16 cellular contexts compared by ENCODE assay signal in genomic region chr20:1491891-1492642, GRCh38. TPM values are rescaled to one million over a fixed set of nuclear protein-coding genes. Genes with fewer than 3 reads are reported as not detected.
DNase-seq lines count a peak whose midpoint lies in the region; ATAC-seq, FAIRE-seq and TF ChIP-seq lines count a peak whose summit lies in the region.
"Had no signal": no experiment of that assay in that cellular context is flagged by ENCODE, and none has a peak within 500 bp of the region (broad histone marks: within the 10 kb centered on the region; RNA-seq: fewer than 3 reads in every experiment).

No MANE protein-coding gene starts in this region.

- no TSS peak for BruUV-seq in GM12878 (replicated peaks; lab: Mats Ljungman, UMichigan)

- H3K27ac Mint-ChIP-seq in stimulated activated memory B cell treated with anti-CD40 and anti-IgM and Interleukin-4, amounts not matched to agents 10 μg/mL and 1 μg/mL and 100 μg/mL, for 72 hours = no peak overlapping the region
- H3K27ac Mint-ChIP-seq in activated CD4-positive, alpha-beta memory T cell treated with anti-CD3 and anti-CD28 coated beads, Interleukin-2, amount 10 ng/mL, durations not matched to agents 7 days and 5 days = no peak overlapping the region
- H3K27ac Mint-ChIP-seq: activated naive CD8-positive, alpha-beta T cell treated with anti-CD3 and anti-CD28 coated beads, Interleukin-2, amount 10 ng/mL, durations not matched to agents 7 days and 5 days; stimulated activated effector memory CD8-positive, alpha-beta T cell treated with anti-CD3 and anti-CD28 coated beads, Interleukin-12 subunit alpha, Interleukin-12 subunit beta, amount 100 ng/mL, for 72 hours had no signal

- no peak for FAIRE-seq in GM12878 (lab: Jason Lieb, UNC)
- FAIRE-seq: H54 had no signal

- H3K36me3 Mint-ChIP-seq in stimulated activated memory B cell treated with anti-CD40 and anti-IgM and Interleukin-4, amounts not matched to agents 10 μg/mL and 1 μg/mL and 100 μg/mL, for 72 hours = no peaks in the 10 kb centered on the region
- H3K36me3 Mint-ChIP-seq in activated CD4-positive, alpha-beta memory T cell treated with anti-CD3 and anti-CD28 coated beads, Interleukin-2, amount 10 ng/mL, durations not matched to agents 7 days and 5 days (ENCODE audit: low read depth) = no peaks in the 10 kb centered on the region
- H3K36me3 Mint-ChIP-seq: activated naive CD8-positive, alpha-beta T cell treated with anti-CD3 and anti-CD28 coated beads, Interleukin-2, amount 10 ng/mL, durations not matched to agents 7 days and 5 days; stimulated activated effector memory CD8-positive, alpha-beta T cell treated with anti-CD3 and anti-CD28 coated beads, Interleukin-12 subunit alpha, Interleukin-12 subunit beta, amount 100 ng/mL, for 72 hours had no signal

- peaks cover 28% of the 10 kb centered on the region for H3K27me3 Mint-ChIP-seq in stimulated activated memory B cell treated with anti-CD40 and anti-IgM and Interleukin-4, amounts not matched to agents 10 μg/mL and 1 μg/mL and 100 μg/mL, for 72 hours
- peaks cover 58% of the 10 kb centered on the region for H3K27me3 Mint-ChIP-seq in activated CD4-positive, alpha-beta memory T cell treated with anti-CD3 and anti-CD28 coated beads, Interleukin-2, amount 10 ng/mL, durations not matched to agents 7 days and 5 days

- TF ChIP-seq CTCF in Loucy (conservative IDR thresholded peaks at IDR 0.05; ENCODE audit: low read length) (no peak), GM12878 (IDR thresholded peaks at IDR 0.05 in 2 of 3, conservative IDR thresholded peaks at IDR 0.05 in 1 of 3; ENCODE audit: control insufficient read depth in 2 of 3, extremely low read depth in 1 of 3, insufficient read depth in 1 of 3, low read depth in 3 of 3, low read length in 3 of 3) (no peak), left ventricle myocardium inferior (IDR thresholded peaks at IDR 0.05; ENCODE audit: borderline replicate concordance) (no peak)

- CTCF ChIA-PET in GM12878 (lab: Yijun Ruan, JAX) = interaction anchor here (1.0 to 4.2 kb wide), 3 partner anchors 12 to 24 kb away, joined by 3 to 28 read pairs (median 4); no protein-coding TSS in a partner anchor
- CTCF ChIA-PET in activated CD4-positive, alpha-beta memory T cell treated with anti-CD3 and anti-CD28 coated beads, Interleukin-2, amount 10 ng/mL, durations not matched to agents 7 days and 5 days (lab: Charles Lee) = interaction anchor here (1.5 kb wide), 1 partner anchor 12 kb away, joined by 6 read pairs; no protein-coding TSS in a partner anchor

- RAD21 ChIA-PET in GM12878 (lab: Charles Lee; ENCODE audit: unreplicated experiment) = interaction anchor here (1.5 kb wide), 1 partner anchor 25 kb away, joined by 4 read pairs; no protein-coding TSS in a partner anchor

- no peaks in the 10 kb centered on the region for H3F3A ChIP-seq in Loucy (ENCODE audit: low read depth)

- H3K9ac ChIP-seq in Loucy (ENCODE audit: low read depth, low read length, poor library complexity, severe bottlenecking) (no peak overlapping the region), GM12878 (ENCODE audit: control insufficient read depth, insufficient read depth, low read length) (no peak overlapping the region)

- no peaks in the 10 kb centered on the region for H3K9me3 ChIP-seq in Loucy (ENCODE audit: insufficient read depth, low read depth, low read length)
- H3K9me3 ChIP-seq in GM12878 (replicated peaks; ENCODE audit: control insufficient read depth, insufficient read depth, low read length) = no peaks in the 10 kb centered on the region; the same call in 2 of the 3 replicates
- no peaks in the 10 kb centered on the region for H3K9me3 ChIP-seq in left ventricle myocardium inferior (replicated peaks)
- H3K9me3 ChIP-seq: SJCRH30 had no signal

- H3K4me3 ChIP-seq in Loucy (ENCODE audit: low read length, poor library complexity, severe bottlenecking) = no peak overlapping the region
- H3K4me3 ChIP-seq in GM12878 = no peak overlapping the region
- peak overlapping the region; percentile 41 for H3K4me3 ChIP-seq in left ventricle myocardium inferior
- H3K4me3 ChIP-seq: SJCRH30 had no signal

- H3K9me2 ChIP-seq in Loucy (replicated peaks; ENCODE audit: low read depth, low read length) = no peaks in the 10 kb centered on the region

- no peaks in the 10 kb centered on the region for H3K79me2 ChIP-seq in Loucy (ENCODE audit: insufficient read depth, low read length)
- H3K79me2 ChIP-seq in GM12878 (ENCODE audit: control insufficient read depth, insufficient read depth, low read length) = no peaks in the 10 kb centered on the region

- no peak for DNase-seq in GM12878 (ENCODE audit: low read depth, low spot score)
- DNase-seq in left ventricle myocardium inferior = no peak
- no peak for DNase-seq in activated CD4-positive, alpha-beta memory T cell treated with anti-CD3 and anti-CD28 coated beads, Interleukin-2, amount 10 ng/mL, durations not matched to agents 7 days and 5 days
- no peak for DNase-seq in ACHN
- DNase-seq in DMS53 treated with DMSO at 0.1 percent for 48 hours (lab: John Stamatoyannopoulos, UW; ENCODE audit: unreplicated experiment) = no peak
- DNase-seq in T-helper 1 cell = no peak
- DNase-seq: activated naive CD8-positive, alpha-beta T cell treated with anti-CD3 and anti-CD28 coated beads, Interleukin-2, amount 10 ng/mL, durations not matched to agents 7 days and 5 days; NCI-H748 treated with DMSO at 0.1 percent for 48 hours; SJCRH30; stimulated activated CD4-positive, alpha-beta T cell treated with anti-CD3 and anti-CD28 coated beads, Interleukin-4, amount 100 ng/mL, for 1 hour had no signal

- H3K27ac ChIP-seq in GM12878 (ENCODE audit: control insufficient read depth, insufficient read depth) = no peak overlapping the region
- H3K27ac ChIP-seq in left ventricle myocardium inferior (replicated peaks) = peak overlapping the region; percentile 69
- H3K27ac ChIP-seq: SJCRH30, VCaP had no signal

- WGBS in GM12878 (ENCODE audit: insufficient coverage, insufficient replicate concordance, low lambda C conversion rate, missing lambda C conversion rate) = 0% methylated on average over 2 of the region's 2 CpGs

- H2AFZ ChIP-seq in Loucy (ENCODE audit: low read length) (no peak overlapping the region), GM12878 (ENCODE audit: control insufficient read depth, low read depth, low read length) (no peak overlapping the region)

- no peak overlapping the region for H3K4me3 Mint-ChIP-seq in stimulated activated memory B cell treated with anti-CD40 and anti-IgM and Interleukin-4, amounts not matched to agents 10 μg/mL and 1 μg/mL and 100 μg/mL, for 72 hours
- H3K4me3 Mint-ChIP-seq in activated CD4-positive, alpha-beta memory T cell treated with anti-CD3 and anti-CD28 coated beads, Interleukin-2, amount 10 ng/mL, durations not matched to agents 7 days and 5 days = no peak overlapping the region
- H3K4me3 Mint-ChIP-seq: activated naive CD8-positive, alpha-beta T cell treated with anti-CD3 and anti-CD28 coated beads, Interleukin-2, amount 10 ng/mL, durations not matched to agents 7 days and 5 days; stimulated activated effector memory CD8-positive, alpha-beta T cell treated with anti-CD3 and anti-CD28 coated beads, Interleukin-12 subunit alpha, Interleukin-12 subunit beta, amount 100 ng/mL, for 72 hours had no signal

- SMC1A ChIA-PET in GM12878 (lab: Charles Lee; ENCODE audit: uncharacterized antibody, unreplicated experiment) = interaction anchor here (1.3 kb wide), 1 partner anchor 10 kb away, joined by 8 read pairs; no protein-coding TSS in a partner anchor

- H3K4me2 ChIP-seq in Loucy (ENCODE audit: low read depth, low read length, poor library complexity, severe bottlenecking) = peak overlapping the region; percentile 13
- H3K4me2 ChIP-seq in GM12878 (ENCODE audit: control insufficient read depth, insufficient read depth) = no peak overlapping the region

- TF ChIP-seq RAD21 in GM12878 (IDR thresholded peaks at IDR 0.05; ENCODE audit: insufficient read depth, low read depth, low read length) = no peak

- H3K36me3 ChIP-seq in Loucy (ENCODE audit: insufficient read depth, low read length) (no peaks in the 10 kb centered on the region), GM12878 (ENCODE audit: control insufficient read depth in 2 of 2, insufficient read depth in 2 of 2, low read length in 1 of 2) (no peaks in the 10 kb centered on the region), left ventricle myocardium inferior (no peaks in the 10 kb centered on the region)
- H3K36me3 ChIP-seq: SJCRH30 had no signal

- in situ Hi-C loops in GM12878 (cut with MboI) = no loop called here
- in situ Hi-C loops in ACHN (cut with HindIII; ENCODE audit: low pct_ligation_motif_present, low pct_unique_long_range_greater_than_20kb, low sequenced_read_pairs) = no loop called here

- TF ChIP-seq EP300 in GM12878 (IDR thresholded peaks at IDR 0.05; ENCODE audit: borderline replicate concordance in 1 of 2, control insufficient read depth in 1 of 2, low read depth in 2 of 2, low read length in 2 of 2) = no peak

- H4K20me1 ChIP-seq in Loucy (ENCODE audit: insufficient read depth, low read length, poor library complexity, severe bottlenecking) (no peaks in the 10 kb centered on the region), GM12878 (ENCODE audit: control insufficient read depth, insufficient read depth) (no peaks in the 10 kb centered on the region)

- H3K4me1 ChIP-seq in Loucy (ENCODE audit: insufficient read depth, low read length, poor library complexity, severe bottlenecking) = peaks cover 37% of the 10 kb centered on the region
- no peaks in the 10 kb centered on the region; the same call in 1 of the 2 replicates for H3K4me1 ChIP-seq in GM12878 (ENCODE audit: control insufficient read depth, insufficient read depth, low read length)
- H3K4me1 ChIP-seq in left ventricle myocardium inferior = peaks cover 6% of the 10 kb centered on the region
- H3K4me1 ChIP-seq: SJCRH30 had no signal

- peaks cover 5% of the 10 kb centered on the region for H3K27me3 ChIP-seq in Loucy (ENCODE audit: insufficient read depth, low read length, poor library complexity, severe bottlenecking)
- H3K27me3 ChIP-seq in GM12878 (replicated peaks in 1 of 2; ENCODE audit: control insufficient read depth in 2 of 2, insufficient read depth in 2 of 2, low read length in 1 of 2) = peaks cover 0 to 2% of the 10 kb centered on the region in 2 experiments; a peak in 1 of 4 replicates
- peaks cover 21% of the 10 kb centered on the region for H3K27me3 ChIP-seq in left ventricle myocardium inferior (ENCODE audit: low read depth)

- intact Hi-C loops in GM12878 (cut with micrococcal nuclease; ENCODE audit: unreplicated experiment) (no loop called here), left ventricle myocardium inferior (cut with micrococcal nuclease) (no loop called here)

- POLR2A ChIA-PET in GM12878 (lab: Charles Lee) = no interaction called here
- POLR2A ChIA-PET in activated CD4-positive, alpha-beta memory T cell treated with anti-CD3 and anti-CD28 coated beads, Interleukin-2, amount 10 ng/mL, durations not matched to agents 7 days and 5 days (lab: Charles Lee) = no interaction called here

- no peaks in the 10 kb centered on the region for H3K9me3 Mint-ChIP-seq in stimulated activated memory B cell treated with anti-CD40 and anti-IgM and Interleukin-4, amounts not matched to agents 10 μg/mL and 1 μg/mL and 100 μg/mL, for 72 hours
- H3K9me3 Mint-ChIP-seq in activated CD4-positive, alpha-beta memory T cell treated with anti-CD3 and anti-CD28 coated beads, Interleukin-2, amount 10 ng/mL, durations not matched to agents 7 days and 5 days = no peaks in the 10 kb centered on the region
- H3K9me3 Mint-ChIP-seq: activated naive CD8-positive, alpha-beta T cell treated with anti-CD3 and anti-CD28 coated beads, Interleukin-2, amount 10 ng/mL, durations not matched to agents 7 days and 5 days; stimulated activated effector memory CD8-positive, alpha-beta T cell treated with anti-CD3 and anti-CD28 coated beads, Interleukin-12 subunit alpha, Interleukin-12 subunit beta, amount 100 ng/mL, for 72 hours had no signal

- H3K4me1 Mint-ChIP-seq in stimulated activated memory B cell treated with anti-CD40 and anti-IgM and Interleukin-4, amounts not matched to agents 10 μg/mL and 1 μg/mL and 100 μg/mL, for 72 hours = peaks cover 38% of the 10 kb centered on the region
- H3K4me1 Mint-ChIP-seq in activated CD4-positive, alpha-beta memory T cell treated with anti-CD3 and anti-CD28 coated beads, Interleukin-2, amount 10 ng/mL, durations not matched to agents 7 days and 5 days = no peaks in the 10 kb centered on the region
- H3K4me1 Mint-ChIP-seq: stimulated activated effector memory CD8-positive, alpha-beta T cell treated with anti-CD3 and anti-CD28 coated beads, Interleukin-12 subunit alpha, Interleukin-12 subunit beta, amount 100 ng/mL, for 72 hours had no signal

- no peak for TF ChIP-seq POLR2A in GM12878 (IDR thresholded peaks at IDR 0.05; ENCODE audit: low read depth, low read length)

- ATAC-seq in GM12878 = peak; percentile 65
- ATAC-seq in stimulated activated memory B cell treated with anti-CD40 and anti-IgM and Interleukin-4, amounts not matched to agents 10 μg/mL and 1 μg/mL and 100 μg/mL, for 72 hours = peak; percentile 81

RNA-seq across cellular contexts. Expression of gene SIRPB2, which starts 0.8 kb away (rescaled TPM):
- total RNA-seq in GM12878 (2013; cell fraction: nucleolus; rRNA removed) = not detected in 2 replicates
- total RNA-seq in GM12878 (2014; rRNA removed) (not detected in 2 replicates), GM12878 (2014; rRNA removed; fragmentation: Illumina TruSeq; extraction: Trizol) (not detected in 2 replicates), GM12878 (2021) (not detected in 2 replicates), left ventricle myocardium inferior (3.2 TPM)
- polyA plus RNA-seq in GM12878 (2011; ENCODE audit: low read depth) = not detected
- polyA plus RNA-seq in GM12878 (2011; rRNA removed) (not detected in 2 replicates), GM12878 (2014; fragmentation: Illumina TruSeq; extraction: Trizol) (not detected in 2 replicates), GM12878 (2014; fragmentation: Nextera tagmentation; extraction: Ambion mirVana) (not detected), GM12878 (2014; rRNA removed) (not detected in 2 replicates), GM12878 (2016; fragmentation: Nextera tagmentation; extraction: Ambion mirVana) (not detected)
- polyA plus RNA-seq in GM12878 (2011; cell fraction: cytosol; rRNA removed) = not detected in 2 replicates
- polyA plus RNA-seq in GM12878 (2011; cell fraction: nucleus; rRNA removed) = not detected in 2 replicates
- not detected in 2 replicates for polyA plus RNA-seq in GM12878 (2012)
- polyA minus RNA-seq in GM12878 (2011; rRNA and poly(A)+ RNA removed) = not detected in 2 replicates
- polyA minus RNA-seq in GM12878 (2011; cell fraction: cytosol; rRNA and poly(A)+ RNA removed) = not detected in 2 replicates
- polyA minus RNA-seq in GM12878 (2011; cell fraction: nucleus; rRNA and poly(A)+ RNA removed) = not detected in 2 replicates
- total RNA-seq in activated CD4-positive, alpha-beta memory T cell treated with anti-CD3 and anti-CD28 coated beads, Interleukin-2, amount 10 ng/mL, durations not matched to agents 7 days and 5 days = not detected
- total RNA-seq: activated naive CD8-positive, alpha-beta T cell treated with anti-CD3 and anti-CD28 coated beads, Interleukin-2, amount 10 ng/mL, durations not matched to agents 7 days and 5 days; chondrocyte; SJCRH30 had no signal

RNA-seq across cellular contexts. Expression of gene NSFL1C, which starts 25.4 kb away (rescaled TPM):
- total RNA-seq in GM12878 (2013; cell fraction: nucleolus; rRNA removed) = 45.2 and 47.9 TPM in 2 replicates
- total RNA-seq in GM12878 (2014; rRNA removed) (34.8 and 34.9 TPM in 2 replicates), GM12878 (2014; rRNA removed; fragmentation: Illumina TruSeq; extraction: Trizol) (19.5 and 21.5 TPM in 2 replicates), GM12878 (2021) (74.4 and 75.8 TPM in 2 replicates), left ventricle myocardium inferior (56.6 TPM)
- polyA plus RNA-seq in GM12878 (2011; ENCODE audit: low read depth) = 14.3 TPM
- polyA plus RNA-seq in GM12878 (2011; rRNA removed) (19.9 and 31.0 TPM in 2 replicates), GM12878 (2014; fragmentation: Illumina TruSeq; extraction: Trizol) (75.4 and 77.5 TPM in 2 replicates), GM12878 (2014; fragmentation: Nextera tagmentation; extraction: Ambion mirVana) (10 to 100 TPM; 27.7 to 29.4 TPM), GM12878 (2014; rRNA removed) (41.5 and 49.4 TPM in 2 replicates), GM12878 (2016; fragmentation: Nextera tagmentation; extraction: Ambion mirVana) (100 to 1,000 TPM in 1 of 2 experiments, 10 to 100 TPM in 1; 92.2 to 100 TPM)
- 22.0 and 27.3 TPM in 2 replicates for polyA plus RNA-seq in GM12878 (2011; cell fraction: cytosol; rRNA removed)
- polyA plus RNA-seq in GM12878 (2011; cell fraction: nucleus; rRNA removed) = 45.3 and 47.5 TPM in 2 replicates
- 28.6 and 33.2 TPM in 2 replicates for polyA plus RNA-seq in GM12878 (2012)
- 18.4 and 20.6 TPM in 2 replicates for polyA minus RNA-seq in GM12878 (2011; rRNA and poly(A)+ RNA removed)
- polyA minus RNA-seq in GM12878 (2011; cell fraction: cytosol; rRNA and poly(A)+ RNA removed) = 4.5 and 8.5 TPM in 2 replicates
- polyA minus RNA-seq in GM12878 (2011; cell fraction: nucleus; rRNA and poly(A)+ RNA removed) = 32.8 and 50.0 TPM in 2 replicates
- 10 to 100 TPM; 49.2 to 49.6 TPM for total RNA-seq in activated CD4-positive, alpha-beta memory T cell treated with anti-CD3 and anti-CD28 coated beads, Interleukin-2, amount 10 ng/mL, durations not matched to agents 7 days and 5 days
